In genomic region chr6:40286027-40286426, GRCh38 we compare ENCODE assay signal across 15 cellular contexts.
"Had no signal": no experiment of that assay in that cellular context is flagged by ENCODE, and none has a peak within 500 bp of the region (broad histone marks: within the 10 kb centered on the region; RNA-seq: fewer than 3 reads in every experiment).

No MANE protein-coding gene starts in this region.

- H3K27me3 ChIP-seq: ovary, testis, upper lobe of left lung had no signal

- H3K36me3 ChIP-seq: ovary, sigmoid colon, spleen, stomach, upper lobe of left lung had no signal

- H3K9me3 Mint-ChIP-seq: activated CD4-positive, alpha-beta memory T cell treated with anti-CD3 and anti-CD28 coated beads for 36 hours; activated naive CD4-positive, alpha-beta T cell treated with anti-CD3 and anti-CD28 coated beads, Interleukin-2, amount 10 ng/mL, durations not matched to agents 7 days and 5 days had no signal

- DNase-seq: activated CD4-positive, alpha-beta memory T cell treated with anti-CD3 and anti-CD28 coated beads for 36 hours; activated CD8-positive, alpha-beta memory T cell treated with anti-CD3 and anti-CD28 coated beads, Interleukin-2, amount 10 ng/mL, durations not matched to agents 7 days and 5 days; activated naive CD4-positive, alpha-beta T cell treated with anti-CD3 and anti-CD28 coated beads, Interleukin-2, amount 10 ng/mL, durations not matched to agents 7 days and 5 days; activated T-cell treated with anti-CD3 and anti-CD28 coated beads, Interleukin-2, amount 50 U/mL, for 1 hour; foreskin fibroblast; glutamatergic neuron; left colon; naive B cell; ovary; sigmoid colon; spleen; stomach; T-helper 9 cell; testis; upper lobe of left lung had no signal

- H3K9me3 ChIP-seq: ovary, sigmoid colon, spleen, stomach, testis, upper lobe of left lung had no signal

- H3K4me3 Mint-ChIP-seq: activated CD4-positive, alpha-beta memory T cell treated with anti-CD3 and anti-CD28 coated beads for 36 hours; activated CD8-positive, alpha-beta memory T cell treated with anti-CD3 and anti-CD28 coated beads, Interleukin-2, amount 10 ng/mL, durations not matched to agents 7 days and 5 days; activated naive CD4-positive, alpha-beta T cell treated with anti-CD3 and anti-CD28 coated beads, Interleukin-2, amount 10 ng/mL, durations not matched to agents 7 days and 5 days; naive B cell had no signal

- H3K27ac ChIP-seq: ovary, sigmoid colon, spleen, stomach, testis, upper lobe of left lung had no signal

- H3K4me1 ChIP-seq: sigmoid colon, spleen, stomach, testis, upper lobe of left lung had no signal

- ATAC-seq: activated CD8-positive, alpha-beta memory T cell treated with anti-CD3 and anti-CD28 coated beads, Interleukin-2, amount 10 ng/mL, durations not matched to agents 7 days and 5 days; left colon had no signal

- H3K27ac Mint-ChIP-seq: activated CD4-positive, alpha-beta memory T cell treated with anti-CD3 and anti-CD28 coated beads for 36 hours; activated CD8-positive, alpha-beta memory T cell treated with anti-CD3 and anti-CD28 coated beads, Interleukin-2, amount 10 ng/mL, durations not matched to agents 7 days and 5 days; activated naive CD4-positive, alpha-beta T cell treated with anti-CD3 and anti-CD28 coated beads, Interleukin-2, amount 10 ng/mL, durations not matched to agents 7 days and 5 days; naive B cell had no signal

- H3K36me3 Mint-ChIP-seq: activated CD4-positive, alpha-beta memory T cell treated with anti-CD3 and anti-CD28 coated beads for 36 hours; activated CD8-positive, alpha-beta memory T cell treated with anti-CD3 and anti-CD28 coated beads, Interleukin-2, amount 10 ng/mL, durations not matched to agents 7 days and 5 days; activated naive CD4-positive, alpha-beta T cell treated with anti-CD3 and anti-CD28 coated beads, Interleukin-2, amount 10 ng/mL, durations not matched to agents 7 days and 5 days; naive B cell had no signal

- H3K4me1 Mint-ChIP-seq: activated CD8-positive, alpha-beta memory T cell treated with anti-CD3 and anti-CD28 coated beads, Interleukin-2, amount 10 ng/mL, durations not matched to agents 7 days and 5 days; activated naive CD4-positive, alpha-beta T cell treated with anti-CD3 and anti-CD28 coated beads, Interleukin-2, amount 10 ng/mL, durations not matched to agents 7 days and 5 days; naive B cell had no signal

- H3K4me3 ChIP-seq: ovary, sigmoid colon, spleen, stomach, testis, upper lobe of left lung had no signal
